Comparison of ENCODE assay signal across 29 cellular contexts in the genomic region with DNA sequence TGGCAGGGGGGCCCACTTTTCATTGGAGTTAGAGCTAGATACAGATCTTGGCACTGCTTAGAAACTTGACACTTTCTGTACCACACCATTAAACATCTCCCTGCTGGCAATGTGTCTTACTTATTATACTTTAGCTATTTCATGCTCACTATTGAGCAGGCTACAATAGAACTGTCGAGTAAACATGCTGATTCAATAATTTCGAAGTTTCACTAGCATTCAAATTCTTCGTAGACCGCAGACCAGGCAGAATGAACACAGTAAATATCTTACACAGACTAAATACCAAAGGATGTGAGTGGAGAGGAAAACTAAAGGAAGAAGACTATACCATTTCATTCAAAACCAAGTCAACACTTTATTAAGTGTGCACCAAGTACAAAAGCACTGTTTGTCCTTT.
"Had no signal": no experiment of that assay in that cellular context is flagged by ENCODE, and none has a peak within 500 bp of the region (broad histone marks: within the 10 kb centered on the region; RNA-seq: fewer than 3 reads in every experiment).

No MANE protein-coding gene starts in this region.

- H3K27ac Mint-ChIP-seq: activated CD8-positive, alpha-beta T cell treated with anti-CD3 and anti-CD28 coated beads, Interleukin-2, amount 10 ng/mL, durations not matched to agents 7 days and 5 days; activated naive CD4-positive, alpha-beta T cell treated with anti-CD3 and anti-CD28 coated beads, Interleukin-2, amount 50 U/mL, for 24 hours; activated T-cell treated with anti-CD3 and anti-CD28 coated beads, Interleukin-2, amount 50 U/mL, for 24 hours; activated T-helper 2 cell treated with anti-CD3 and anti-CD28 coated beads, Interferon-gamma antibody, Interleukin-2, Interleukin-4, amounts not matched to agents 10 μg/mL and 5 μg/mL and 100 μg/mL, durations not matched to agents 14 hours and 24 hours and 36 hours; brain had no signal

- H3K36me3 Mint-ChIP-seq: activated naive CD4-positive, alpha-beta T cell treated with anti-CD3 and anti-CD28 coated beads, Interleukin-2, amount 50 U/mL, for 24 hours; brain had no signal

- H3K36me3 ChIP-seq: adrenal gland, MG63, Peyer's patch had no signal

- H3K9me3 Mint-ChIP-seq: activated naive CD4-positive, alpha-beta T cell treated with anti-CD3 and anti-CD28 coated beads, Interleukin-2, amount 50 U/mL, for 24 hours; activated T-cell treated with anti-CD3 and anti-CD28 coated beads, Interleukin-2, amount 50 U/mL, for 24 hours; activated T-helper 2 cell treated with anti-CD3 and anti-CD28 coated beads, Interferon-gamma antibody, Interleukin-2, Interleukin-4, amounts not matched to agents 10 μg/mL and 5 μg/mL and 100 μg/mL, durations not matched to agents 14 hours and 24 hours and 36 hours; brain had no signal

- H3K9me3 ChIP-seq: adrenal gland, MG63, Peyer's patch had no signal

- H3K4me1 Mint-ChIP-seq: activated naive CD4-positive, alpha-beta T cell treated with anti-CD3 and anti-CD28 coated beads, Interleukin-2, amount 50 U/mL, for 24 hours had no signal

- H3K27ac ChIP-seq: adrenal gland, Peyer's patch, VCaP had no signal

- ATAC-seq: activated CD8-positive, alpha-beta T cell treated with anti-CD3 and anti-CD28 coated beads, Interleukin-2, amount 10 ng/mL, durations not matched to agents 7 days and 5 days; K562; PC-3 had no signal

- H3K4me1 ChIP-seq: adrenal gland, Peyer's patch had no signal

- H3K27me3 Mint-ChIP-seq: activated T-cell treated with anti-CD3 and anti-CD28 coated beads, Interleukin-2, amount 50 U/mL, for 24 hours; brain had no signal

- DNase-seq: activated CD4-positive, alpha-beta T cell treated with anti-CD3 and anti-CD28 coated beads for 1 hour; activated CD4-positive, alpha-beta T cell treated with anti-CD3 and anti-CD28 coated beads for 48 hours; activated CD4-positive, alpha-beta T cell treated with anti-CD3 and anti-CD28 coated beads, Interleukin-2, amount 50 U/mL, for 4 hours; activated CD4-positive, CD25-positive, alpha-beta regulatory T cell; activated CD8-positive, alpha-beta T cell treated with anti-CD3 and anti-CD28 coated beads, Interleukin-2, amount 10 ng/mL, durations not matched to agents 7 days and 5 days; activated gamma-delta T cell; activated naive CD4-positive, alpha-beta T cell treated with Interleukin-2 at 50 U/mL for 16 hours; activated T-cell treated with anti-CD3 and anti-CD28 coated beads, Interleukin-2, amount 50 U/mL, for 24 hours; adrenal gland; caudate nucleus; cerebellar nuclear complex; Karpas-422; MG63; NCI-H1048; NCI-H1105 treated with DMSO at 0.1 percent for 48 hours; NCI-H1436; NCI-H1694; NCI-H1930; NCI-H345; NCI-H524 treated with DMSO at 0.1 percent for 48 hours; NK-92 treated with Interleukin-12 subunit alpha and Interleukin-12 subunit beta, amount 100 ng/mL, for 24 hours; PC-3; Peyer's patch; Right ventricle myocardium superior had no signal

- H3K27me3 ChIP-seq: adrenal gland, MG63, Peyer's patch had no signal

- H3K4me3 ChIP-seq: adrenal gland, K562, MG63, Peyer's patch had no signal

- H3K4me3 Mint-ChIP-seq: activated CD8-positive, alpha-beta T cell treated with anti-CD3 and anti-CD28 coated beads, Interleukin-2, amount 10 ng/mL, durations not matched to agents 7 days and 5 days; activated naive CD4-positive, alpha-beta T cell treated with anti-CD3 and anti-CD28 coated beads, Interleukin-2, amount 50 U/mL, for 24 hours; activated T-cell treated with anti-CD3 and anti-CD28 coated beads, Interleukin-2, amount 50 U/mL, for 24 hours; brain had no signal
